ENCODE assay signal across 8 cellular contexts in the genomic region with DNA sequence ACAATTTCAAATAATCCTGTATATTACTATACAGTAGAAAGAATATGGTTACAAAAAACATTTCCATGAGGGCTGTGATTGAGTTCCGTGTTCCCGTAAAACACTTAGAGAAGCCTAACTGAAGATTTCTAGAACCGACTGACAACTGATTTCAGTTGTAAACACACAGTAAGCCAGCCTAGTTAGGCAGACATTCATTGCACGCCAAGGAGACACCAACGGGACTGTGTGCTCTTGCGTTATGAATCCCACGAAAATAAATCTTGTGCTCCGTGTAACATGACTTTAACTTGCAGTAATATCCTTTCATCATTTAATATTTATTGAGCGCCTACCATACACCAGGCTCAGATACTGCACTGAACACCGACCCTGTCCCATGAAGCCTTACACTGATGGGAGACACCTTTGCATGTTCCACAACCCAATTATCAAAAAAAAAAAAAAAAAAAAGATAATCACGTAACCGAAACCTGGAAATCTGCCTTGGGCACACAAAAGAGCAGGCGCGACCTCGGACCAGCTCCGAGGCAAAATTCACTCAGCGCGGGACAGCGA. TPM values are rescaled to one million over a fixed set of nuclear protein-coding genes. Genes with fewer than 3 reads are reported as not detected.
DNase-seq lines count a peak whose midpoint lies in the region; ATAC-seq, FAIRE-seq and TF ChIP-seq lines count a peak whose summit lies in the region.

No MANE protein-coding gene starts in this region.

- H3K27me3 ChIP-seq in HUES6 (ENCODE audit: control insufficient read depth, insufficient read depth, low read length) (no peaks in the 10 kb centered on the region), adipocyte (replicated peaks; ENCODE audit: control insufficient read depth, insufficient read depth, low read length) (no peaks in the 10 kb centered on the region), thoracic aorta (replicated peaks; ENCODE audit: insufficient read depth) (no peaks in the 10 kb centered on the region)

- ATAC-seq in GM21447 (IDR thresholded peaks at IDR 0.05; ENCODE audit: unreplicated experiment) (peak; percentile 23), left lobe of liver (peak; percentile 16), thoracic aorta (ENCODE audit: insufficient number of reproducible peaks, low FRiP score, low read depth) (peak; percentile 10)

- peak; percentile 29 for DNase-seq in adipocyte (ENCODE audit: low read depth)
- DNase-seq in left lobe of liver (ENCODE audit: low spot score) = no peak
- no peak for DNase-seq in thoracic aorta (ENCODE audit: low spot score)
- no peak for DNase-seq in H54 (ENCODE audit: insufficient read length, low spot score)
- no peak for DNase-seq in KBM-7

- H3K4me1 ChIP-seq in HUES6 (ENCODE audit: control insufficient read depth, insufficient read depth, low read length) (peaks cover 12% of the 10 kb centered on the region), adipocyte (ENCODE audit: control insufficient read depth, insufficient read depth, low read length) (peaks cover 31% of the 10 kb centered on the region), thoracic aorta (ENCODE audit: control insufficient read depth in 1 of 2, low read depth in 2 of 2) (peaks cover 14 to 27% of the 10 kb centered on the region in 2 donors)

- no peak for FAIRE-seq in H54 (lab: Jason Lieb, UNC)

- H3K27ac ChIP-seq in HUES6 (ENCODE audit: low read depth, low read length) (no peak overlapping the region), thoracic aorta (peak overlapping the region; percentile 84 to 87)

- TF ChIP-seq POLR2A in H54 (IDR thresholded peaks at IDR 0.05; ENCODE audit: low read depth, low read length) = no peak

- in situ Hi-C loops in KBM-7 (cut with MboI; ENCODE audit: low pct_unique_long_range_greater_than_20kb, low sequenced_read_pairs) = no loop called here

- TF ChIP-seq CTCF in thoracic aorta (IDR thresholded peaks at IDR 0.05) = no peak

- H3K9ac ChIP-seq in HUES6 (ENCODE audit: low read length) (peak overlapping the region; percentile 89), adipocyte (ENCODE audit: low read length) (peak overlapping the region; percentile 98)

- peaks cover 4% of the 10 kb centered on the region; the same call in 1 of the 2 replicates for H3K9me3 ChIP-seq in HUES6 (ENCODE audit: control insufficient read depth, insufficient read depth, low read depth, low read length)
- H3K9me3 ChIP-seq in adipocyte (ENCODE audit: control insufficient read depth, low read length) = peaks cover 4% of the 10 kb centered on the region
- H3K9me3 ChIP-seq in thoracic aorta = no peaks in the 10 kb centered on the region

- H3K36me3 ChIP-seq in HUES6 (ENCODE audit: control insufficient read depth, insufficient read depth, low read length) = no peaks in the 10 kb centered on the region
- no peaks in the 10 kb centered on the region for H3K36me3 ChIP-seq in adipocyte (ENCODE audit: control insufficient read depth, insufficient read depth, low read length, severe bottlenecking)
- no peaks in the 10 kb centered on the region for H3K36me3 ChIP-seq in thoracic aorta

- peak overlapping the region; percentile 75 for H3K4me3 ChIP-seq in GM08714 (ENCODE audit: low read length)
- peak overlapping the region; percentile 97 for H3K4me3 ChIP-seq in HUES6 (ENCODE audit: low read depth, low read length)
- peak overlapping the region; percentile 99 for H3K4me3 ChIP-seq in adipocyte (ENCODE audit: low read length)
- H3K4me3 ChIP-seq in thoracic aorta = peak overlapping the region; percentile 86

RNA-seq across cellular contexts. Expression of a gene that starts 0.4 kb away (rescaled TPM):
- total RNA-seq in left lobe of liver (8.6 TPM), thoracic aorta (10 to 100 TPM; 22.7 to 23.8 TPM)
